In genomic region chr1:116758456-116758815, GRCh38 we compare ENCODE assay signal across 5 cellular contexts. TPM values are rescaled to one million over a fixed set of nuclear protein-coding genes. Genes with fewer than 3 reads are reported as not detected.
"Had no signal": no experiment of that assay in that cellular context is flagged by ENCODE, and none has a peak within 500 bp of the region (broad histone marks: within the 10 kb centered on the region; RNA-seq: fewer than 3 reads in every experiment).

No MANE protein-coding gene starts in this region.

RNA-seq across cellular contexts. Expression of gene CD2, which starts 4.2 kb away (rescaled TPM):
- total RNA-seq: cerebellum, fibroblast of lung, osteocyte, smooth muscle cell had no signal
- polyA plus RNA-seq: fibroblast of lung, SK-N-SH, smooth muscle cell had no signal
